In genomic region chr11:94988748-94989147, GRCh38 we compare ENCODE assay signal across 10 cellular contexts. TPM values are rescaled to one million over a fixed set of nuclear protein-coding genes. Genes with fewer than 3 reads are reported as not detected.
"Had no signal": no experiment of that assay in that cellular context is flagged by ENCODE, and none has a peak within 500 bp of the region (broad histone marks: within the 10 kb centered on the region; RNA-seq: fewer than 3 reads in every experiment).

No MANE protein-coding gene starts in this region.

- DNase-seq: GM23248, GOT3, H7, H9, HCEC 1CT, HFFc6 had no signal

- H3K4me1 Mint-ChIP-seq: H9 had no signal

- ATAC-seq: GM23338, HCT116 had no signal

- H3K27ac Mint-ChIP-seq: GM23338, H9, HFFc6 had no signal

- H3K9me3 Mint-ChIP-seq: GM23338, HFFc6 had no signal

- H3K4me3 Mint-ChIP-seq: GM23338, H9, HFFc6 had no signal

RNA-seq across cellular contexts. Expression of gene KDM4E, which starts 36.3 kb away (rescaled TPM):
- total RNA-seq: GM23248, GM23338, H1, H4, H7, H9, HFFc6 had no signal
